ENCODE assay signal across 15 cellular contexts in the genomic region with DNA sequence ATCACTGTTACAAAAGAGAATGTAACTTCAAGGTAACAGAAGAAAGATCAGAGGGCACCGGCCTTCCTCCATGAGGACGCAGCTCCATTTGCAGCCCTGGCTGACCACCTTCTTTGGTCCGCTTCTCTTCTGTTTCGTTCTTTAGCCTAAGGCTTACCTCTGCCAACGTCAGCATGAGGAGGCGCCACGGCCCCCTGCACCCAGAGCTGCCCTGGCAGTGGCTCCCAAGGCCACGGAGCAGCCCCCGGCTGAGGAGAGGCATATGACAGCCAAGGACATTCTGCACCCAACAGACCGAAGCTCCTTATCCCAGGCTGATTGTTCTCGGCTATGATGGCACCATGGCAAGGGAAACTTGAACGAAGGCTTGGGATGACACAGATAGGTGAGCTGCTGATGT.
A peak's percentile ranks its signal among the peaks of the same experiment; 100 is the strongest.
DNase-seq lines count a peak whose midpoint lies in the region; ATAC-seq and TF ChIP-seq lines count a peak whose summit lies in the region.
"Had no signal": no experiment of that assay in that cellular context is flagged by ENCODE, and none has a peak within 500 bp of the region (broad histone marks: within the 10 kb centered on the region; RNA-seq: fewer than 3 reads in every experiment).

No MANE protein-coding gene starts in this region.

- in situ Hi-C loops in Panc1 (cut with HindIII; ENCODE audit: low pct_unique_long_range_greater_than_20kb, low sequenced_read_pairs) = no loop called here

- H3K4ac ChIP-seq in mesenchymal stem cell (ENCODE audit: low read depth in 1 of 2, low read length in 2 of 2) = peak overlapping the region in 1 of 2 experiments; percentile 55

- BruUV-seq in Panc1 (replicated peaks; lab: Mats Ljungman, UMichigan) = no TSS peak

- no peak overlapping the region for H2BK15ac ChIP-seq in mesenchymal stem cell (ENCODE audit: low read depth, poor library complexity, severe bottlenecking)

- H3K27ac ChIP-seq in left ventricle myocardium inferior (replicated peaks) (peak overlapping the region; percentile 89), right cardiac atrium (ENCODE audit: low read length) (no peak overlapping the region), Panc1 (ENCODE audit: low read length) (peak overlapping the region; percentile 90; the same call in 1 of the 2 replicates), mesenchymal stem cell (ENCODE audit: low read length, poor library complexity, severe bottlenecking) (no peak overlapping the region)

- no peak overlapping the region for H3K4me2 ChIP-seq in mesenchymal stem cell (ENCODE audit: low read length, poor library complexity, severe bottlenecking)

- H2BK5ac ChIP-seq in mesenchymal stem cell (ENCODE audit: low read depth, low read length, poor library complexity, severe bottlenecking) = no peak overlapping the region

- H3K36me3 ChIP-seq in left ventricle myocardium inferior (no peaks in the 10 kb centered on the region), Panc1 (ENCODE audit: control insufficient read depth, insufficient read depth, low read length) (no peaks in the 10 kb centered on the region), mesenchymal stem cell (ENCODE audit: control insufficient read depth in 1 of 2, insufficient read depth in 2 of 2, low read depth in 1 of 2, low read length in 2 of 2) (no peaks in the 10 kb centered on the region)

- H4K91ac ChIP-seq in mesenchymal stem cell (ENCODE audit: low read length) = peak overlapping the region; percentile 83

- peak overlapping the region; percentile 0 to 49 for H2BK12ac ChIP-seq in mesenchymal stem cell (ENCODE audit: low read length in 2 of 2)

- H3K27me3 ChIP-seq in left ventricle myocardium inferior (ENCODE audit: low read depth) (no peaks in the 10 kb centered on the region), right cardiac atrium (ENCODE audit: control insufficient read depth, insufficient read depth) (no peaks in the 10 kb centered on the region), Panc1 (ENCODE audit: control insufficient read depth, insufficient read depth, low read length) (no peaks in the 10 kb centered on the region), mesenchymal stem cell (ENCODE audit: control insufficient read depth in 1 of 2, insufficient read depth in 1 of 2, low read length in 2 of 2) (no peaks in the 10 kb centered on the region)

- no peak overlapping the region for H3K4me3 Mint-ChIP-seq in stimulated activated memory B cell treated with anti-CD40 and anti-IgM and Interleukin-4, amounts not matched to agents 10 μg/mL and 1 μg/mL and 100 μg/mL, for 72 hours
- H3K4me3 Mint-ChIP-seq: CD4-positive, alpha-beta memory T cell had no signal

- H3K36me3 Mint-ChIP-seq in stimulated activated memory B cell treated with anti-CD40 and anti-IgM and Interleukin-4, amounts not matched to agents 10 μg/mL and 1 μg/mL and 100 μg/mL, for 72 hours = no peaks in the 10 kb centered on the region
- H3K36me3 Mint-ChIP-seq: CD4-positive, alpha-beta memory T cell had no signal

- H3K4me3 ChIP-seq in left ventricle myocardium inferior (no peak overlapping the region), right cardiac atrium (ENCODE audit: low read length) (no peak overlapping the region), Panc1 (ENCODE audit: low read depth in 2 of 2, low read length in 2 of 2) (no peak overlapping the region), mesenchymal stem cell (ENCODE audit: insufficient read depth in 1 of 2, low read depth in 1 of 2, low read length in 2 of 2) (no peak overlapping the region)

- peak overlapping the region; percentile 38 for H2AK5ac ChIP-seq in mesenchymal stem cell (ENCODE audit: low read length, severe bottlenecking)

- no peaks in the 10 kb centered on the region for H3K9me3 ChIP-seq in left ventricle myocardium inferior (replicated peaks)
- H3K9me3 ChIP-seq in right cardiac atrium (ENCODE audit: control insufficient read depth, low read length) = no peaks in the 10 kb centered on the region
- no peaks in the 10 kb centered on the region for H3K9me3 ChIP-seq in Panc1 (ENCODE audit: control insufficient read depth, insufficient read depth, low read depth, low read length)
- peaks cover 2% of the 10 kb centered on the region for H3K9me3 ChIP-seq in mesenchymal stem cell (ENCODE audit: control insufficient read depth, low read length)

- no peak overlapping the region for H3K9ac ChIP-seq in mesenchymal stem cell (ENCODE audit: low read length)

- no peaks in the 10 kb centered on the region for H3K9me3 Mint-ChIP-seq in stimulated activated memory B cell treated with anti-CD40 and anti-IgM and Interleukin-4, amounts not matched to agents 10 μg/mL and 1 μg/mL and 100 μg/mL, for 72 hours

- intact Hi-C loops in left ventricle myocardium inferior (cut with micrococcal nuclease) = no loop called here
- intact Hi-C loops in right cardiac atrium (cut with DNase I) = no loop called here
- intact Hi-C loops in Panc1 (cut with micrococcal nuclease; ENCODE audit: unreplicated experiment) = loop anchor here (10.0 kb wide), 2 partner anchors 197 to 263 kb away; a partner anchor contains a TSS

- no peak overlapping the region for H2BK120ac ChIP-seq in mesenchymal stem cell (ENCODE audit: low read depth, low read length)

- no peak overlapping the region for H3K23ac ChIP-seq in mesenchymal stem cell (ENCODE audit: low read length in 2 of 2)

- peak overlapping the region; percentile 88 for H3K27ac Mint-ChIP-seq in stimulated activated memory B cell treated with anti-CD40 and anti-IgM and Interleukin-4, amounts not matched to agents 10 μg/mL and 1 μg/mL and 100 μg/mL, for 72 hours

- CTCF ChIA-PET in Panc1 (lab: Charles Lee) = no interaction called here

- H3K18ac ChIP-seq in mesenchymal stem cell (ENCODE audit: low read depth in 1 of 2, low read length in 2 of 2) = no peak overlapping the region

- WGBS in right cardiac atrium = 82% methylated on average over 12 of the region's 12 CpGs
- 90% methylated on average over 12 of the region's 12 CpGs for WGBS in mesenchymal stem cell

- POLR2A ChIA-PET in Panc1 (lab: Charles Lee) = no interaction called here

- no peak for ATAC-seq in right cardiac atrium
- no peak for ATAC-seq in Panc1
- ATAC-seq in stimulated activated memory B cell treated with anti-CD40 and anti-IgM and Interleukin-4, amounts not matched to agents 10 μg/mL and 1 μg/mL and 100 μg/mL, for 72 hours = no peak
- ATAC-seq in HG03097 (IDR thresholded peaks at IDR 0.05; ENCODE audit: low FRiP score, unreplicated experiment) = no peak

- no peak overlapping the region for H4K8ac ChIP-seq in mesenchymal stem cell (ENCODE audit: low read length)

- no peak overlapping the region for H3K14ac ChIP-seq in mesenchymal stem cell (ENCODE audit: low read length in 2 of 2)

- no peaks in the 10 kb centered on the region for H3K79me1 ChIP-seq in mesenchymal stem cell (replicated peaks; ENCODE audit: low read length, poor library complexity, severe bottlenecking)

- H3K4me1 ChIP-seq in left ventricle myocardium inferior (peaks cover 33% of the 10 kb centered on the region), right cardiac atrium (ENCODE audit: control insufficient read depth, insufficient read depth, low read length) (peaks cover 6% of the 10 kb centered on the region), Panc1 (ENCODE audit: control insufficient read depth, insufficient read depth, low read length) (peaks cover 38% of the 10 kb centered on the region), mesenchymal stem cell (ENCODE audit: control insufficient read depth, insufficient read depth, low read depth, low read length) (peaks cover 11% of the 10 kb centered on the region)

- no peaks in the 10 kb centered on the region for H3K27me3 Mint-ChIP-seq in stimulated activated memory B cell treated with anti-CD40 and anti-IgM and Interleukin-4, amounts not matched to agents 10 μg/mL and 1 μg/mL and 100 μg/mL, for 72 hours
- H3K27me3 Mint-ChIP-seq: CD4-positive, alpha-beta memory T cell had no signal

- TF ChIP-seq CTCF in left ventricle myocardium inferior (IDR thresholded peaks at IDR 0.05; ENCODE audit: borderline replicate concordance) (no peak), Panc1 (IDR thresholded peaks at IDR 0.05) (no peak), GM10266 (IDR thresholded peaks at IDR 0.05; ENCODE audit: control insufficient read depth, insufficient read depth, low read depth, missing control alignments) (no peak)

- H3K4me1 Mint-ChIP-seq in stimulated activated memory B cell treated with anti-CD40 and anti-IgM and Interleukin-4, amounts not matched to agents 10 μg/mL and 1 μg/mL and 100 μg/mL, for 72 hours = peaks cover 72% of the 10 kb centered on the region

- no peak overlapping the region for H2AFZ ChIP-seq in mesenchymal stem cell (ENCODE audit: low read depth, low read length)

- no peak for DNase-seq in left ventricle myocardium inferior
- DNase-seq in right cardiac atrium = no peak
- DNase-seq in Panc1 (ENCODE audit: low read depth, low spot score) = no peak
- no peak for DNase-seq in mesenchymal stem cell
- DNase-seq in RPMI8226 = no peak
- no peak for DNase-seq in GM10266 (ENCODE audit: extremely low spot score)
- DNase-seq: 8988T; AML-193; C1 segment of cervical spinal cord; CD4-positive, alpha-beta memory T cell; DMS79 treated with DMSO at 0.1 percent for 48 hours; EL; HCEC 1CT had no signal

Comparison
In these comparisons a context has a peak if more than half of its experiments do, and no peak if none do; other contexts are left out.
1. H3K27ac ChIP-seq: peak in left ventricle myocardium inferior (single experiment) and Panc1 (single experiment); none in right cardiac atrium (single experiment) and mesenchymal stem cell (single experiment).